Comparison of ENCODE assay signal across 4 cellular contexts in genomic region chr1:189992856-189993255, GRCh38.
"Had no signal": no experiment of that assay in that cellular context is flagged by ENCODE, and none has a peak within 500 bp of the region (broad histone marks: within the 10 kb centered on the region; RNA-seq: fewer than 3 reads in every experiment).

No MANE protein-coding gene starts in this region.

- H2AFZ ChIP-seq: GM23338 had no signal

- ATAC-seq: GM23338 had no signal

- H3K4me2 ChIP-seq: GM23338 had no signal

- DNase-seq: H9, HCEC 1CT, IMR-90 had no signal

- H3K4me3 ChIP-seq: GM23338 had no signal
